In the genomic region with DNA sequence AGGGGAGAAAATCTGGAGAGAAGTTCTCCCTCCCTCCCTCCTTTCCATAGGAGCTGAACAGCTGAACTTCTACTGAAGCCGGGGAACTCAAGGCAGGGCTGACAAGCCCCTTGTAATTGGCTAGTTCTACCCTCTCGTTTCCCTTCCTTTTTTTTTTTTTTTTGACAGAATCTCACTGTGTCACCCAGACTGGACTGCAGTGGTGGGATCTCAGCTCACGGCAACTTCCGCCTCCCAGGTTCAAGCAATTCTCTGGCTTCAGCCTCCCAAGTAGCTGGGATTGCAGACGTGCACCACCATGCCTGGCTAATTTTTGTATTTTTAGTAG, we compare ENCODE assay signal across 1 cellular context.
TF ChIP-seq lines count a peak whose summit lies in the region.

No MANE protein-coding gene starts in this region.

TF ChIP-seq in GM23338, 12 proteins besides CTCF, POLR2A, EP300 and RAD21 (continued from another document):
- TF ChIP-seq, protein P1, sequence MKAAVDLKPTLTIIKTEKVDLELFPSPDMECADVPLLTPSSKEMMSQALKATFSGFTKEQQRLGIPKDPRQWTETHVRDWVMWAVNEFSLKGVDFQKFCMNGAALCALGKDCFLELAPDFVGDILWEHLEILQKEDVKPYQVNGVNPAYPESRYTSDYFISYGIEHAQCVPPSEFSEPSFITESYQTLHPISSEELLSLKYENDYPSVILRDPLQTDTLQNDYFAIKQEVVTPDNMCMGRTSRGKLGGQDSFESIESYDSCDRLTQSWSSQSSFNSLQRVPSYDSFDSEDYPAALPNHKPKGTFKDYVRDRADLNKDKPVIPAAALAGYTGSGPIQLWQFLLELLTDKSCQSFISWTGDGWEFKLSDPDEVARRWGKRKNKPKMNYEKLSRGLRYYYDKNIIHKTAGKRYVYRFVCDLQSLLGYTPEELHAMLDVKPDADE (IDR thresholded peaks at IDR 0.05), result no peak
- TF ChIP-seq POLR2AphosphoS5 (IDR thresholded peaks at IDR 0.05; ENCODE audit: low read depth), result no peak
- TF ChIP-seq, protein P2, sequence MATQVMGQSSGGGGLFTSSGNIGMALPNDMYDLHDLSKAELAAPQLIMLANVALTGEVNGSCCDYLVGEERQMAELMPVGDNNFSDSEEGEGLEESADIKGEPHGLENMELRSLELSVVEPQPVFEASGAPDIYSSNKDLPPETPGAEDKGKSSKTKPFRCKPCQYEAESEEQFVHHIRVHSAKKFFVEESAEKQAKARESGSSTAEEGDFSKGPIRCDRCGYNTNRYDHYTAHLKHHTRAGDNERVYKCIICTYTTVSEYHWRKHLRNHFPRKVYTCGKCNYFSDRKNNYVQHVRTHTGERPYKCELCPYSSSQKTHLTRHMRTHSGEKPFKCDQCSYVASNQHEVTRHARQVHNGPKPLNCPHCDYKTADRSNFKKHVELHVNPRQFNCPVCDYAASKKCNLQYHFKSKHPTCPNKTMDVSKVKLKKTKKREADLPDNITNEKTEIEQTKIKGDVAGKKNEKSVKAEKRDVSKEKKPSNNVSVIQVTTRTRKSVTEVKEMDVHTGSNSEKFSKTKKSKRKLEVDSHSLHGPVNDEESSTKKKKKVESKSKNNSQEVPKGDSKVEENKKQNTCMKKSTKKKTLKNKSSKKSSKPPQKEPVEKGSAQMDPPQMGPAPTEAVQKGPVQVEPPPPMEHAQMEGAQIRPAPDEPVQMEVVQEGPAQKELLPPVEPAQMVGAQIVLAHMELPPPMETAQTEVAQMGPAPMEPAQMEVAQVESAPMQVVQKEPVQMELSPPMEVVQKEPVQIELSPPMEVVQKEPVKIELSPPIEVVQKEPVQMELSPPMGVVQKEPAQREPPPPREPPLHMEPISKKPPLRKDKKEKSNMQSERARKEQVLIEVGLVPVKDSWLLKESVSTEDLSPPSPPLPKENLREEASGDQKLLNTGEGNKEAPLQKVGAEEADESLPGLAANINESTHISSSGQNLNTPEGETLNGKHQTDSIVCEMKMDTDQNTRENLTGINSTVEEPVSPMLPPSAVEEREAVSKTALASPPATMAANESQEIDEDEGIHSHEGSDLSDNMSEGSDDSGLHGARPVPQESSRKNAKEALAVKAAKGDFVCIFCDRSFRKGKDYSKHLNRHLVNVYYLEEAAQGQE (IDR thresholded peaks at IDR 0.05; ENCODE audit: unreplicated experiment), result no peak
- TF ChIP-seq EZH2 (IDR thresholded peaks at IDR 0.05; ENCODE audit: low read depth, unreplicated experiment), result no peak
- TF ChIP-seq NANOG (IDR thresholded peaks at IDR 0.05; ENCODE audit: borderline replicate concordance), result no peak
- TF ChIP-seq, protein P3, sequence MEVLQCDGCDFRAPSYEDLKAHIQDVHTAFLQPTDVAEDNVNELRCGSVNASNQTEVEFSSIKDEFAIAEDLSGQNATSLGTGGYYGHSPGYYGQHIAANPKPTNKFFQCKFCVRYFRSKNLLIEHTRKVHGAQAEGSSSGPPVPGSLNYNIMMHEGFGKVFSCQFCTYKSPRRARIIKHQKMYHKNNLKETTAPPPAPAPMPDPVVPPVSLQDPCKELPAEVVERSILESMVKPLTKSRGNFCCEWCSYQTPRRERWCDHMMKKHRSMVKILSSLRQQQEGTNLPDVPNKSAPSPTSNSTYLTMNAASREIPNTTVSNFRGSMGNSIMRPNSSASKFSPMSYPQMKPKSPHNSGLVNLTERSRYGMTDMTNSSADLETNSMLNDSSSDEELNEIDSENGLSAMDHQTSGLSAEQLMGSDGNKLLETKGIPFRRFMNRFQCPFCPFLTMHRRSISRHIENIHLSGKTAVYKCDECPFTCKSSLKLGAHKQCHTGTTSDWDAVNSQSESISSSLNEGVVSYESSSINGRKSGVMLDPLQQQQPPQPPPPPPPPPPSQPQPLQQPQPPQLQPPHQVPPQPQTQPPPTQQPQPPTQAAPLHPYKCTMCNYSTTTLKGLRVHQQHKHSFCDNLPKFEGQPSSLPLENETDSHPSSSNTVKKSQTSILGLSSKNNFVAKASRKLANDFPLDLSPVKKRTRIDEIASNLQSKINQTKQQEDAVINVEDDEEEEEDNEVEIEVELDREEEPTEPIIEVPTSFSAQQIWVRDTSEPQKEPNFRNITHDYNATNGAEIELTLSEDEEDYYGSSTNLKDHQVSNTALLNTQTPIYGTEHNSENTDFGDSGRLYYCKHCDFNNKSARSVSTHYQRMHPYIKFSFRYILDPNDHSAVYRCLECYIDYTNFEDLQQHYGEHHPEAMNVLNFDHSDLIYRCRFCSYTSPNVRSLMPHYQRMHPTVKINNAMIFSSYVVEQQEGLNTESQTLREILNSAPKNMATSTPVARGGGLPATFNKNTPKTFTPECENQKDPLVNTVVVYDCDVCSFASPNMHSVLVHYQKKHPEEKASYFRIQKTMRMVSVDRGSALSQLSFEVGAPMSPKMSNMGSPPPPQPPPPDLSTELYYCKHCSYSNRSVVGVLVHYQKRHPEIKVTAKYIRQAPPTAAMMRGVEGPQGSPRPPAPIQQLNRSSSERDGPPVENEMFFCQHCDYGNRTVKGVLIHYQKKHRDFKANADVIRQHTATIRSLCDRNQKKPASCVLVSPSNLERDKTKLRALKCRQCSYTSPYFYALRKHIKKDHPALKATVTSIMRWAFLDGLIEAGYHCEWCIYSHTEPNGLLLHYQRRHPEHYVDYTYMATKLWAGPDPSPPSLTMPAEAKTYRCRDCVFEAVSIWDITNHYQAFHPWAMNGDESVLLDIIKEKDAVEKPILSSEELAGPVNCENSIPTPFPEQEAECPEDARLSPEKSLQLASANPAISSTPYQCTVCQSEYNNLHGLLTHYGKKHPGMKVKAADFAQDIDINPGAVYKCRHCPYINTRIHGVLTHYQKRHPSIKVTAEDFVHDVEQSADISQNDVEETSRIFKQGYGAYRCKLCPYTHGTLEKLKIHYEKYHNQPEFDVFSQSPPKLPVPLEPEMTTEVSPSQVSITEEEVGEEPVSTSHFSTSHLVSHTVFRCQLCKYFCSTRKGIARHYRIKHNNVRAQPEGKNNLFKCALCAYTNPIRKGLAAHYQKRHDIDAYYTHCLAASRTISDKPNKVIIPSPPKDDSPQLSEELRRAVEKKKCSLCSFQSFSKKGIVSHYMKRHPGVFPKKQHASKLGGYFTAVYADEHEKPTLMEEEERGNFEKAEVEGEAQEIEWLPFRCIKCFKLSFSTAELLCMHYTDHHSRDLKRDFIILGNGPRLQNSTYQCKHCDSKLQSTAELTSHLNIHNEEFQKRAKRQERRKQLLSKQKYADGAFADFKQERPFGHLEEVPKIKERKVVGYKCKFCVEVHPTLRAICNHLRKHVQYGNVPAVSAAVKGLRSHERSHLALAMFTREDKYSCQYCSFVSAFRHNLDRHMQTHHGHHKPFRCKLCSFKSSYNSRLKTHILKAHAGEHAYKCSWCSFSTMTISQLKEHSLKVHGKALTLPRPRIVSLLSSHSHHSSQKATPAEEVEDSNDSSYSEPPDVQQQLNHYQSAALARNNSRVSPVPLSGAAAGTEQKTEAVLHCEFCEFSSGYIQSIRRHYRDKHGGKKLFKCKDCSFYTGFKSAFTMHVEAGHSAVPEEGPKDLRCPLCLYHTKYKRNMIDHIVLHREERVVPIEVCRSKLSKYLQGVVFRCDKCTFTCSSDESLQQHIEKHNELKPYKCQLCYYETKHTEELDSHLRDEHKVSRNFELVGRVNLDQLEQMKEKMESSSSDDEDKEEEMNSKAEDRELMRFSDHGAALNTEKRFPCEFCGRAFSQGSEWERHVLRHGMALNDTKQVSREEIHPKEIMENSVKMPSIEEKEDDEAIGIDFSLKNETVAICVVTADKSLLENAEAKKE (CRISPR knock-in tag; IDR thresholded peaks at IDR 0.05), result no peak
- no peak for TF ChIP-seq JUNB (IDR thresholded peaks at IDR 0.05; ENCODE audit: unreplicated experiment)
- TF ChIP-seq ZNF331 (CRISPR knock-in tag; IDR thresholded peaks at IDR 0.05; ENCODE audit: low read depth), result no peak
